Comparison of ENCODE assay signal across 16 cellular contexts in the genomic region with DNA sequence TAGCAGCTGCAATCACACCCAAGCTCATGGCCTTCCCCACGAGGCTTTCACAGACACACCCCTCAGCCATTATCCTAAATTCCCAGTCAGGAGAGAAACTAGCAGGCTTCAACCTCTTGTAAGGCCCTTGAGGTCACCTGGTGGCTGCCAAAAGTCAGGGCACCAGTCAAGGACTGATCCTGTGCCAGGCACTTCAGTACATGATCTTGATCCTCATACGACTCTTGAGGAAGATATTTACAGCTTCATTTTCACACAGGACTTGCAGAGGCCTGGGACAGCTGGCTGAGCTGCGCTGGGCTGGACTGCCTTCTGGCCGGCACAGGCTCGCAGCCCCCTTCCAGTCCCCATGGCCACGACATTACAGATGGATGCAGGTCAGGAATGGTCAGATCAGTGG. TPM values are rescaled to one million over a fixed set of nuclear protein-coding genes. Genes with fewer than 3 reads are reported as not detected.
A peak's percentile ranks its signal among the peaks of the same experiment; 100 is the strongest.
DNase-seq lines count a peak whose midpoint lies in the region; ATAC-seq and TF ChIP-seq lines count a peak whose summit lies in the region.
"Had no signal": no experiment of that assay in that cellular context is flagged by ENCODE, and none has a peak within 500 bp of the region (broad histone marks: within the 10 kb centered on the region; RNA-seq: fewer than 3 reads in every experiment).

No MANE protein-coding gene starts in this region.

- peak overlapping the region; percentile 22; the same call in 1 of the 2 replicates for H3K27ac ChIP-seq in 22Rv1
- H3K27ac ChIP-seq in CD4-positive, alpha-beta memory T cell (ENCODE audit: low read depth, low read length): no peak overlapping the region
- H3K27ac ChIP-seq in lung (ENCODE audit: low read depth in 1 of 2, low read length in 1 of 2): peak overlapping the region in 1 of 2 donors; percentile 6
- no peak overlapping the region for H3K27ac ChIP-seq in GM23248
- H3K27ac ChIP-seq: coronary artery, sigmoid colon, testis had no signal

- H3K27me3 Mint-ChIP-seq in CD4-positive, alpha-beta memory T cell: no peaks in the 10 kb centered on the region
- H3K27me3 Mint-ChIP-seq in activated CD4-positive, alpha-beta memory T cell treated with anti-CD3 and anti-CD28 coated beads for 36 hours: no peaks in the 10 kb centered on the region
- H3K27me3 Mint-ChIP-seq in Caco-2 (ENCODE audit: insufficient read depth, unreplicated experiment): no peaks in the 10 kb centered on the region
- H3K27me3 Mint-ChIP-seq in effector memory CD8-positive, alpha-beta T cell: no peaks in the 10 kb centered on the region

- no peak overlapping the region for H3K4me3 ChIP-seq in CD4-positive, alpha-beta memory T cell (ENCODE audit: low read length in 2 of 2)
- H3K4me3 ChIP-seq in lung (no peak overlapping the region), GM23248 (no peak overlapping the region), Caco-2 (ENCODE audit: low read depth, low read length) (no peak overlapping the region)
- H3K4me3 ChIP-seq: coronary artery, sigmoid colon, testis had no signal

- H3F3A ChIP-seq in GM23248 (ENCODE audit: insufficient read depth): peaks cover 48% of the 10 kb centered on the region

- TF ChIP-seq CTCF in 22Rv1 (IDR thresholded peaks at IDR 0.05) (no peak), lung (IDR thresholded peaks at IDR 0.05; ENCODE audit: control extremely low read depth, extremely low read depth) (no peak), Caco-2 (IDR thresholded peaks at IDR 0.05; ENCODE audit: insufficient read depth in 1 of 2, low read depth in 1 of 2, low read length in 1 of 2, severe bottlenecking in 1 of 2, unreplicated experiment in 1 of 2) (no peak)

- H3K4me1 ChIP-seq in CD4-positive, alpha-beta memory T cell (ENCODE audit: insufficient read depth, low read length): no peaks in the 10 kb centered on the region
- H3K4me1 ChIP-seq in lung (ENCODE audit: control insufficient read depth in 2 of 2, insufficient read depth in 2 of 2, low read length in 2 of 2): peaks cover 0 to under 1% of the 10 kb centered on the region in 2 donors
- peaks cover 6% of the 10 kb centered on the region; the same call in 1 of the 2 replicates for H3K4me1 ChIP-seq in GM23248 (ENCODE audit: insufficient read depth)
- H3K4me1 ChIP-seq in Caco-2: no peaks in the 10 kb centered on the region

- H3K36me3 ChIP-seq in CD4-positive, alpha-beta memory T cell (ENCODE audit: insufficient read depth, low read length): peaks cover 54% of the 10 kb centered on the region
- H3K36me3 ChIP-seq in lung (ENCODE audit: control insufficient read depth in 2 of 2, insufficient read depth in 2 of 2, low read length in 2 of 2) (peaks cover 32 to 68% of the 10 kb centered on the region in 2 donors), GM23248 (ENCODE audit: low read depth) (peaks cover 50% of the 10 kb centered on the region), Caco-2 (ENCODE audit: control insufficient read depth, insufficient read depth, low read length) (peaks cover 14% of the 10 kb centered on the region)

- no peak overlapping the region for H3K9ac ChIP-seq in GM23248

- H3K36me3 Mint-ChIP-seq in CD4-positive, alpha-beta memory T cell: peaks cover 35 to 77% of the 10 kb centered on the region in 2 donors
- peaks cover 50% of the 10 kb centered on the region for H3K36me3 Mint-ChIP-seq in activated CD4-positive, alpha-beta memory T cell treated with anti-CD3 and anti-CD28 coated beads for 36 hours
- H3K36me3 Mint-ChIP-seq in Caco-2 (ENCODE audit: insufficient read depth, unreplicated experiment): peaks cover 100% of the 10 kb centered on the region
- H3K36me3 Mint-ChIP-seq in effector memory CD8-positive, alpha-beta T cell (ENCODE audit: insufficient read depth): peaks cover 61% of the 10 kb centered on the region

- H3K4me2 ChIP-seq in GM23248 (ENCODE audit: unreplicated experiment): no peak overlapping the region

- peaks cover 40% of the 10 kb centered on the region for H3K79me2 ChIP-seq in GM23248 (ENCODE audit: insufficient read depth)

- CTCF ChIA-PET in CD4-positive, alpha-beta memory T cell (lab: Charles Lee; ENCODE audit: partially characterized antibody): interaction anchor here (1.1 to 1.4 kb wide), 3 partner anchors 10 to 87 kb away, joined by 3 to 4 read pairs (median 3); no protein-coding TSS in a partner anchor
- CTCF ChIA-PET in activated CD4-positive, alpha-beta memory T cell treated with anti-CD3 and anti-CD28 coated beads for 36 hours (lab: Charles Lee): no interaction called here
- CTCF ChIA-PET in Caco-2 (lab: Charles Lee): no interaction called here

- peaks cover 12 to 26% (median 18%) of the 10 kb centered on the region in 4 donors for H3K4me1 Mint-ChIP-seq in CD4-positive, alpha-beta memory T cell
- H3K4me1 Mint-ChIP-seq in activated CD4-positive, alpha-beta memory T cell treated with anti-CD3 and anti-CD28 coated beads for 36 hours (ENCODE audit: low read depth): peaks cover 8% of the 10 kb centered on the region
- H3K4me1 Mint-ChIP-seq in Caco-2 (ENCODE audit: low read depth, unreplicated experiment): peaks cover 8% of the 10 kb centered on the region
- H3K4me1 Mint-ChIP-seq in effector memory CD8-positive, alpha-beta T cell (ENCODE audit: low read depth in 2 of 2): peaks cover 23 to 32% of the 10 kb centered on the region in 2 donors

- H3K4me3 Mint-ChIP-seq in CD4-positive, alpha-beta memory T cell: no peak overlapping the region
- H3K4me3 Mint-ChIP-seq in activated CD4-positive, alpha-beta memory T cell treated with anti-CD3 and anti-CD28 coated beads for 36 hours: no peak overlapping the region
- no peak overlapping the region for H3K4me3 Mint-ChIP-seq in Caco-2 (ENCODE audit: unreplicated experiment)
- no peak overlapping the region for H3K4me3 Mint-ChIP-seq in effector memory CD8-positive, alpha-beta T cell

- no peaks in the 10 kb centered on the region for H3K27me3 ChIP-seq in CD4-positive, alpha-beta memory T cell (ENCODE audit: insufficient read depth, low read length)
- H3K27me3 ChIP-seq in lung (ENCODE audit: control insufficient read depth, insufficient read depth) (no peaks in the 10 kb centered on the region), GM23248 (replicated peaks; ENCODE audit: insufficient read depth) (no peaks in the 10 kb centered on the region), Caco-2 (replicated peaks; ENCODE audit: control insufficient read depth, insufficient read depth, low read length) (no peaks in the 10 kb centered on the region)
- H3K27me3 ChIP-seq: sigmoid colon, testis had no signal

- H2AFZ ChIP-seq in GM23248: no peak overlapping the region

- peaks cover 0 to 3% (median 0%) of the 10 kb centered on the region in 8 donors for H3K9me3 Mint-ChIP-seq in CD4-positive, alpha-beta memory T cell
- H3K9me3 Mint-ChIP-seq in activated CD4-positive, alpha-beta memory T cell treated with anti-CD3 and anti-CD28 coated beads for 36 hours: no peaks in the 10 kb centered on the region
- H3K9me3 Mint-ChIP-seq in Caco-2 (ENCODE audit: unreplicated experiment): no peaks in the 10 kb centered on the region
- no peaks in the 10 kb centered on the region for H3K9me3 Mint-ChIP-seq in effector memory CD8-positive, alpha-beta T cell

- intact Hi-C loops in CD4-positive, alpha-beta memory T cell (cut with micrococcal nuclease): no loop called here
- intact Hi-C loops in activated CD4-positive, alpha-beta memory T cell treated with anti-CD3 and anti-CD28 coated beads for 36 hours (cut with micrococcal nuclease): no loop called here
- intact Hi-C loops in Caco-2 (cut with micrococcal nuclease; ENCODE audit: unreplicated experiment): no loop called here

- H3K27ac Mint-ChIP-seq in CD4-positive, alpha-beta memory T cell: peak overlapping the region in 4 of 7 donors; percentile 24 to 59 (median 35)
- peak overlapping the region; percentile 50 for H3K27ac Mint-ChIP-seq in activated CD4-positive, alpha-beta memory T cell treated with anti-CD3 and anti-CD28 coated beads for 36 hours
- no peak overlapping the region for H3K27ac Mint-ChIP-seq in Caco-2 (ENCODE audit: unreplicated experiment)
- H3K27ac Mint-ChIP-seq in effector memory CD8-positive, alpha-beta T cell: no peak overlapping the region

- no peaks in the 10 kb centered on the region for H4K20me1 ChIP-seq in GM23248 (ENCODE audit: insufficient read depth)

- H3K9me3 ChIP-seq in CD4-positive, alpha-beta memory T cell (ENCODE audit: control insufficient read depth in 1 of 2, low read length in 2 of 2): no peaks in the 10 kb centered on the region
- no peaks in the 10 kb centered on the region for H3K9me3 ChIP-seq in lung (ENCODE audit: control insufficient read depth in 2 of 2, insufficient read depth in 1 of 2, low read length in 1 of 2)
- H3K9me3 ChIP-seq in GM23248 (ENCODE audit: low read depth): no peaks in the 10 kb centered on the region
- no peaks in the 10 kb centered on the region for H3K9me3 ChIP-seq in Caco-2
- H3K9me3 ChIP-seq: sigmoid colon, testis had no signal

- H3K9me2 ChIP-seq in GM23248 (ENCODE audit: insufficient read depth): no peaks in the 10 kb centered on the region

- BruUV-seq in Caco-2 (replicated peaks; lab: Mats Ljungman, UMichigan): no TSS peak

- in situ Hi-C loops in GM23248 (cut with MboI): no loop called here

- ATAC-seq in lung (ENCODE audit: insufficient read depth, low FRiP score) (peak; percentile 17), HG02852 (IDR thresholded peaks at IDR 0.05; ENCODE audit: unreplicated experiment) (no peak)
- ATAC-seq in effector memory CD8-positive, alpha-beta T cell (replicated peaks): no peak

- WGBS in lung, 2 donors: 62 to 82% methylated on average over 6 of the region's 6 CpGs
- 83 to 88% methylated on average over 6 of the region's 6 CpGs for WGBS in GM23248 (ENCODE audit: low coverage in 1 of 2, low lambda C conversion rate in 2 of 2, missing lambda C conversion rate in 2 of 2), 2 experiments

- POLR2A ChIA-PET in CD4-positive, alpha-beta memory T cell (lab: Charles Lee; ENCODE audit: partially characterized antibody): interaction anchor here (0.5 to 13.0 kb wide), 10 partner anchors 7 to 100 kb away, joined by 3 to 210 read pairs (median 6); partner anchors contain the start of genes BUD31, PDAP1 and ZNF394
- POLR2A ChIA-PET in activated CD4-positive, alpha-beta memory T cell treated with anti-CD3 and anti-CD28 coated beads for 36 hours (lab: Charles Lee): interaction anchor here (0.6 to 2.7 kb wide), 6 partner anchors 8 to 100 kb away, joined by 3 to 11 read pairs (median 4); partner anchors contain the start of genes BUD31, PDAP1 and ZNF394
- POLR2A ChIA-PET in Caco-2 (lab: Charles Lee): interaction anchor here (0.6 to 1.9 kb wide), 2 partner anchors 9 to 80 kb away, joined by 3 to 8 read pairs; partner anchors contain the start of genes BUD31 and PDAP1

- no peak for DNase-seq in CD4-positive, alpha-beta memory T cell
- DNase-seq in activated CD4-positive, alpha-beta memory T cell treated with anti-CD3 and anti-CD28 coated beads for 36 hours: no peak
- DNase-seq in lung (ENCODE audit: low spot score): peak; percentile 78
- DNase-seq in GM23248: no peak
- no peak for DNase-seq in Caco-2
- no peak for DNase-seq in effector memory CD8-positive, alpha-beta T cell
- DNase-seq: activated CD4-positive, alpha-beta T cell treated with anti-CD3 and anti-CD28 coated beads, Interleukin-2, amount 50 U/mL, for 48 hours; DMS153; NCI-H1694 treated with DMSO at 0.1 percent for 48 hours; NCI-H69; nucleus accumbens; sigmoid colon; testis had no signal

RNA-seq across cellular contexts. Expression of gene PDAP1, which starts 8.8 kb away (rescaled TPM):
- total RNA-seq in CD4-positive, alpha-beta memory T cell: 10 to 100 TPM; 66.0 to 67.0 TPM
- polyA plus RNA-seq in CD4-positive, alpha-beta memory T cell: 10 to 100 TPM; 21.5 to 27.7 TPM
- 100 to 1,000 TPM; 149 to 162 TPM for total RNA-seq in activated CD4-positive, alpha-beta memory T cell treated with anti-CD3 and anti-CD28 coated beads for 36 hours
- 10 to 100 TPM; 20.5 to 96.6 TPM for total RNA-seq in lung
- 100 to 1,000 TPM; 130 to 191 TPM for polyA plus RNA-seq in lung
- total RNA-seq in GM23248 (2014; rRNA removed; shearing (Covaris generic)): 91.3 and 141 TPM in 2 replicates
- 91.0 and 95.5 TPM in 2 replicates for polyA plus RNA-seq in GM23248 (2016; fragmentation: Nextera tagmentation; extraction: Ambion mirVana)
- total RNA-seq in Caco-2 (2022): 180 and 191 TPM in 2 replicates

RNA-seq across cellular contexts. Expression of gene BUD31, which starts 9.2 kb away (rescaled TPM):
- total RNA-seq in CD4-positive, alpha-beta memory T cell: 10 to 100 TPM; 60.0 to 61.3 TPM
- polyA plus RNA-seq in CD4-positive, alpha-beta memory T cell: 100 to 1,000 TPM; 163 to 175 TPM
- 100 to 1,000 TPM; 143 to 149 TPM for total RNA-seq in activated CD4-positive, alpha-beta memory T cell treated with anti-CD3 and anti-CD28 coated beads for 36 hours
- 100 to 1,000 TPM in 1 of 2 donors, 10 to 100 TPM in 1; 88.5 to 107 TPM for total RNA-seq in lung
- polyA plus RNA-seq in lung: 100 to 1,000 TPM; 124 to 185 TPM
- total RNA-seq in GM23248 (2014; rRNA removed; shearing (Covaris generic)): 71.8 and 79.4 TPM in 2 replicates
- polyA plus RNA-seq in GM23248 (2016; fragmentation: Nextera tagmentation; extraction: Ambion mirVana): 316 and 318 TPM in 2 replicates
- total RNA-seq in Caco-2 (2022): 199 and 220 TPM in 2 replicates

RNA-seq across cellular contexts. Expression of gene ARPC1B, which starts 25.1 kb away (rescaled TPM):
- total RNA-seq in CD4-positive, alpha-beta memory T cell: 100 to 1,000 TPM; 188 to 191 TPM
- 100 to 1,000 TPM; 862 to 906 TPM for polyA plus RNA-seq in CD4-positive, alpha-beta memory T cell
- 100 to 1,000 TPM; 432 to 435 TPM for total RNA-seq in activated CD4-positive, alpha-beta memory T cell treated with anti-CD3 and anti-CD28 coated beads for 36 hours
- total RNA-seq in lung (100 to 1,000 TPM; 164 to 310 TPM), Caco-2 (2022) (128 and 135 TPM in 2 replicates)
- polyA plus RNA-seq in lung (100 to 1,000 TPM; 221 to 937 TPM), GM23248 (2016; fragmentation: Nextera tagmentation; extraction: Ambion mirVana) (599 and 639 TPM in 2 replicates)
- 485 and 630 TPM in 2 replicates for total RNA-seq in GM23248 (2014; rRNA removed; shearing (Covaris generic))

RNA-seq across cellular contexts. Expression of gene PTCD1, which starts 39.0 kb away (rescaled TPM):
- total RNA-seq in CD4-positive, alpha-beta memory T cell: 1 to 10 TPM; 7.4 to 7.7 TPM
- 1 to 10 TPM in 1 of 2 donors, under 1 TPM in 1; 1.00 to 4.0 TPM for polyA plus RNA-seq in CD4-positive, alpha-beta memory T cell
- 1 to 10 TPM; 7.4 TPM for total RNA-seq in activated CD4-positive, alpha-beta memory T cell treated with anti-CD3 and anti-CD28 coated beads for 36 hours
- total RNA-seq in lung (1 to 10 TPM; 4.5 to 6.8 TPM), Caco-2 (2022) (59.6 TPM in 2 replicates)
- polyA plus RNA-seq in lung (1 to 10 TPM; 2.8 to 3.4 TPM), GM23248 (2016; fragmentation: Nextera tagmentation; extraction: Ambion mirVana) (2.6 and 2.8 TPM in 2 replicates)
- 5.2 and 13.7 TPM in 2 replicates for total RNA-seq in GM23248 (2014; rRNA removed; shearing (Covaris generic))

RNA-seq across cellular contexts. Expression of gene CPSF4, which starts 39.1 kb away (rescaled TPM):
- 10 to 100 TPM; 49.2 to 54.7 TPM for total RNA-seq in CD4-positive, alpha-beta memory T cell
- 10 to 100 TPM; 21.9 to 26.8 TPM for polyA plus RNA-seq in CD4-positive, alpha-beta memory T cell
- total RNA-seq in activated CD4-positive, alpha-beta memory T cell treated with anti-CD3 and anti-CD28 coated beads for 36 hours: 10 to 100 TPM; 57.7 to 60.3 TPM
- 10 to 100 TPM; 18.3 to 36.8 TPM for total RNA-seq in lung
- polyA plus RNA-seq in lung: 10 to 100 TPM; 26.1 to 29.3 TPM
- 21.2 and 44.9 TPM in 2 replicates for total RNA-seq in GM23248 (2014; rRNA removed; shearing (Covaris generic))
- 16.4 and 19.5 TPM in 2 replicates for polyA plus RNA-seq in GM23248 (2016; fragmentation: Nextera tagmentation; extraction: Ambion mirVana)
- total RNA-seq in Caco-2 (2022): 133 and 158 TPM in 2 replicates

Comparison
In these comparisons a context has a peak if more than half of its experiments do, and no peak if none do; other contexts are left out.
1. H3K27ac Mint-ChIP-seq: peak in CD4-positive, alpha-beta memory T cell (4 of 7) and activated CD4-positive, alpha-beta memory T cell treated with anti-CD3 and anti-CD28 coated beads for 36 hours (single experiment); none in Caco-2 (single experiment) and effector memory CD8-positive, alpha-beta T cell (0 of 2).